Comparison of ENCODE assay signal across 8 cellular contexts in the genomic region with DNA sequence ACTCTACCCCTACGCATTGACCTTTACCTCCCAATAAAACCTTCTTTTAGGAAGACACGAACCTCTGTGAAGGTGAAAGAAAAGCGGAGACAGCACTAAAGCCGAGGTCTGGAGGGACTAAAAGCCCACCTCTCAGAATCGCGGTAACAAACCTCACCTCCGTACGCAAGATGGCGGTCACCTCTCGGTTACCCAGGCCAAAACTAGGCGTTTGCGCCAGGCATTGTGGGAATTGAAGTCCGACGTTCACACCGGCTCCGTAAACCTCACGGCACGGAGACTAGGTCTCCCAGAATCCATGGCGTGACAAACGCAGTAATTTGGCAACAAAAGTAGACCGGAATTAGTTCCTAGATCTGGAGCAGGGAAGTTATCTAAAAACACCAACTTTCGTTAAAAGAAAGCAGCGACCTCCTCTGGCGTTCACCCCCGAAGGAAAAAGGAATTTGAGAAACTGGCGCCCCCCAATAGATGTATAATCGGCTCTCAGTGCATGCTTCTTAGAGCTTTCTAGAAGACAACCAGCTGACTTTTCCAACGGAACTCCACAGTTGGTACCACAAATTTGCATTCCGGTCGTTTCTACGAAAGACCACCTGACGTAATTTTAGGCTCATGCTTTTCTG. TPM values are rescaled to one million over a fixed set of nuclear protein-coding genes. Genes with fewer than 3 reads are reported as not detected.
DNase-seq lines count a peak whose midpoint lies in the region; ATAC-seq and TF ChIP-seq lines count a peak whose summit lies in the region.

N4BP2L2 (minus strand) TSS at position 175 of the 626 bp plus-strand sequence. CDS start 1,768 bp downstream, outside the sequence.

- DNase-seq in NCI-H2029 treated with DMSO at 0.1 percent for 48 hours (lab: John Stamatoyannopoulos, UW) (peak; percentile 76), T-helper 9 cell (peak; percentile 81), astrocyte of the cerebellum (ENCODE audit: low read depth) (peak; percentile 98), hepatic stellate cell (ENCODE audit: low spot score) (peak; percentile 79), aorta (peak; percentile 96 to 97)

- H3K27ac ChIP-seq in rectal smooth muscle tissue (ENCODE audit: low read depth, low read length) (peak within 1 kb of the TSS; percentile 93), aorta (ENCODE audit: low read depth in 1 of 2, low read length in 2 of 2) (peak within 1 kb of the TSS; percentile 70 to 95)

- H3K9ac ChIP-seq in rectal smooth muscle tissue (ENCODE audit: low read length): peak within 1 kb of the TSS; percentile 77

- H3K27me3 ChIP-seq in rectal smooth muscle tissue (ENCODE audit: control insufficient read depth, insufficient read depth, low read length): no peaks in the 10 kb centered on the region
- no peaks in the 10 kb centered on the region for H3K27me3 ChIP-seq in aorta (ENCODE audit: control insufficient read depth in 1 of 2, insufficient read depth in 2 of 2, low read length in 1 of 2)

- H3K4me3 ChIP-seq in astrocyte of the cerebellum (ENCODE audit: low read depth, low read length): peak within 1 kb of the TSS; percentile 84
- H3K4me3 ChIP-seq in rectal smooth muscle tissue (ENCODE audit: low read length): peak within 1 kb of the TSS; percentile 80
- H3K4me3 ChIP-seq in aorta (ENCODE audit: low read length in 2 of 2): peak within 1 kb of the TSS; percentile 92

- peak; percentile 47 for TF ChIP-seq CTCF in astrocyte of the cerebellum (IDR thresholded peaks at IDR 0.05; ENCODE audit: low read depth, low read length, missing control alignments)

- WGBS in aorta, 2 donors: 0 to 1% methylated on average over 32 of the region's 32 CpGs

- peaks cover 3% of the 10 kb centered on the region for H3K36me3 ChIP-seq in rectal smooth muscle tissue (ENCODE audit: control insufficient read depth, insufficient read depth, low read length)
- H3K36me3 ChIP-seq in aorta (ENCODE audit: control insufficient read depth in 1 of 2, insufficient read depth in 2 of 2, low read length in 1 of 2): no peaks in the 10 kb centered on the region

- H3K4me1 ChIP-seq in rectal smooth muscle tissue (ENCODE audit: control insufficient read depth, insufficient read depth, low read length) (peaks cover 13% of the 10 kb centered on the region), aorta (ENCODE audit: control insufficient read depth in 1 of 2, insufficient read depth in 2 of 2, low read length in 2 of 2) (peaks cover 2 to 4% of the 10 kb centered on the region in 2 donors)

- in situ Hi-C loops in astrocyte of the cerebellum (cut with HindIII; ENCODE audit: low sequenced_read_pairs): no loop called here

- intact Hi-C loops in aorta (cut with DNase I): loop anchor here in 1 of 2 donors (5.0 kb wide), 1 partner anchor 221 kb away; the partner anchor contains the start of genes BRCA2 and ZAR1L

- ATAC-seq in GM18508 (IDR thresholded peaks at IDR 0.05; ENCODE audit: insufficient read depth, unreplicated experiment) (peak; percentile 97), HG03025 (IDR thresholded peaks at IDR 0.05; ENCODE audit: low FRiP score, unreplicated experiment) (peak; percentile 97), aorta (ENCODE audit: low FRiP score) (peak; percentile 99)

- no peaks in the 10 kb centered on the region for H3K9me3 ChIP-seq in aorta (ENCODE audit: control insufficient read depth, low read length)

RNA-seq across cellular contexts. Expression of gene N4BP2L2, which starts in this region (rescaled TPM):
- total RNA-seq in aorta: 100 to 1,000 TPM; 191 to 239 TPM
- 100 to 1,000 TPM in 1 of 2 donors, 10 to 100 TPM in 1; 45.5 to 115 TPM for polyA plus RNA-seq in aorta

Comparison
In these comparisons a context has a peak if more than half of its experiments do, and no peak if none do; other contexts are left out.
1. Peak in every context shown above with its lines: DNase-seq, ATAC-seq, H3K4me3 ChIP-seq and H3K27ac ChIP-seq.